Comparison of ENCODE assay signal across 1 cellular context in genomic region chr2:25362049-25362563, GRCh38.
TF ChIP-seq lines count a peak whose summit lies in the region.

No MANE protein-coding gene starts in this region.

TF ChIP-seq in HepG2, 621 proteins besides CTCF, POLR2A, EP300 and RAD21 (continued from another document and continues in another):
- 0 out of 2 replicates have a peak, but pooled peaks have one; percentile 12 for TF ChIP-seq ZNF354B (CRISPR knock-in tag; IDR thresholded peaks at IDR 0.05)
- TF ChIP-seq SAP130 (CRISPR knock-in tag; IDR thresholded peaks at IDR 0.05; ENCODE audit: low read depth): peak; percentile 78
- TF ChIP-seq ZZZ3 (CRISPR knock-in tag; IDR thresholded peaks at IDR 0.05; ENCODE audit: borderline replicate concordance): no peak
- TF ChIP-seq ZBTB2 (CRISPR knock-in tag; IDR thresholded peaks at IDR 0.05; ENCODE audit: low read depth): no peak
- 0 out of 2 replicates have a peak, but pooled peaks have one; percentile 43 for TF ChIP-seq ARID3A (IDR thresholded peaks at IDR 0.05; ENCODE audit: low read depth, low read length)
- no peak for TF ChIP-seq KLF15 (CRISPR knock-in tag; IDR thresholded peaks at IDR 0.05; ENCODE audit: borderline replicate concordance)
- no peak for TF ChIP-seq PHB2 (IDR thresholded peaks at IDR 0.05; ENCODE audit: partially characterized antibody)
- no peak for TF ChIP-seq SRSF9 (IDR thresholded peaks at IDR 0.05; ENCODE audit: borderline replicate concordance, insufficient read depth, low read depth, low read length, poor library complexity, severe bottlenecking)
- no peak for TF ChIP-seq ZNF17 (CRISPR knock-in tag; IDR thresholded peaks at IDR 0.05)
- TF ChIP-seq MYC (CRISPR knock-in tag; IDR thresholded peaks at IDR 0.05; ENCODE audit: borderline replicate concordance): peak; percentile 59; the same call in 1 of the 2 replicates
- peak; percentile 75 for TF ChIP-seq KAT8 (CRISPR knock-in tag; IDR thresholded peaks at IDR 0.05)
- TF ChIP-seq IRF2 (CRISPR knock-in tag; IDR thresholded peaks at IDR 0.05): peak; percentile 81
- TF ChIP-seq ZHX1 (CRISPR knock-in tag; IDR thresholded peaks at IDR 0.05; ENCODE audit: low read depth): no peak
- no peak for TF ChIP-seq PRPF4 (IDR thresholded peaks at IDR 0.05; ENCODE audit: low read depth, low read length, poor library complexity, severe bottlenecking)
- peak; percentile 47; the same call in 1 of the 2 replicates for TF ChIP-seq KMT2A (CRISPR knock-in tag; IDR thresholded peaks at IDR 0.05)
- no peak for TF ChIP-seq PAF1 (CRISPR knock-in tag; IDR thresholded peaks at IDR 0.05)
- peak; percentile 80 for TF ChIP-seq NFYB (CRISPR knock-in tag; IDR thresholded peaks at IDR 0.05)
- no peak for TF ChIP-seq NFE2 (CRISPR knock-in tag; IDR thresholded peaks at IDR 0.05)
- TF ChIP-seq KDM3A (CRISPR knock-in tag; IDR thresholded peaks at IDR 0.05; ENCODE audit: low read depth): peak; percentile 77; the same call in 1 of the 2 replicates
- TF ChIP-seq ZNF367 (CRISPR knock-in tag; IDR thresholded peaks at IDR 0.05; ENCODE audit: borderline replicate concordance): 0 out of 2 replicates have a peak, but pooled peaks have one; percentile 17
- TF ChIP-seq ONECUT2 (CRISPR knock-in tag; IDR thresholded peaks at IDR 0.05): 0 out of 2 replicates have a peak, but pooled peaks have one; percentile 26
- no peak for TF ChIP-seq ZNF431 (CRISPR knock-in tag; IDR thresholded peaks at IDR 0.05; ENCODE audit: borderline replicate concordance, low read depth)
- TF ChIP-seq ZNF570 (CRISPR knock-in tag; IDR thresholded peaks at IDR 0.05; ENCODE audit: borderline replicate concordance): no peak
- no peak for TF ChIP-seq KDM5B (CRISPR knock-in tag; IDR thresholded peaks at IDR 0.05; ENCODE audit: borderline replicate concordance)
- peak; percentile 87 for TF ChIP-seq KLF9 (CRISPR knock-in tag; IDR thresholded peaks at IDR 0.05; ENCODE audit: low read depth)
- TF ChIP-seq FIP1L1 (IDR thresholded peaks at IDR 0.05; ENCODE audit: borderline replicate concordance, insufficient read depth, low read depth, low read length): no peak
- peak; percentile 72 for TF ChIP-seq SALL1 (CRISPR knock-in tag; IDR thresholded peaks at IDR 0.05)
- peak; percentile 64 for TF ChIP-seq ZNF407 (CRISPR knock-in tag; IDR thresholded peaks at IDR 0.05; ENCODE audit: not compliant biosample characterization)
- TF ChIP-seq ZNF510 (CRISPR knock-in tag; IDR thresholded peaks at IDR 0.05; ENCODE audit: low read depth): 0 out of 2 replicates have a peak, but pooled peaks have one; percentile 69
- 0 out of 2 replicates have a peak, but pooled peaks have one; percentile 42 for TF ChIP-seq ZNF772 (CRISPR knock-in tag; IDR thresholded peaks at IDR 0.05)
- peak; percentile 74 for TF ChIP-seq HOXA3 (CRISPR knock-in tag; IDR thresholded peaks at IDR 0.05)
- TF ChIP-seq MAX (IDR thresholded peaks at IDR 0.05): peak; percentile 75; the same call in 1 of the 2 replicates
- peak; percentile 69; the same call in 1 of the 2 replicates for TF ChIP-seq ZNF430 (CRISPR knock-in tag; IDR thresholded peaks at IDR 0.05)
- TF ChIP-seq ZBTB40 (IDR thresholded peaks at IDR 0.05): no peak
- TF ChIP-seq ZBTB40 (CRISPR knock-in tag; IDR thresholded peaks at IDR 0.05): peak; percentile 50; the same call in 1 of the 2 replicates
- peak; percentile 44; the same call in 1 of the 2 replicates for TF ChIP-seq GATAD1 (CRISPR knock-in tag; IDR thresholded peaks at IDR 0.05)
